8 cellular contexts compared by ENCODE assay signal in the genomic region with DNA sequence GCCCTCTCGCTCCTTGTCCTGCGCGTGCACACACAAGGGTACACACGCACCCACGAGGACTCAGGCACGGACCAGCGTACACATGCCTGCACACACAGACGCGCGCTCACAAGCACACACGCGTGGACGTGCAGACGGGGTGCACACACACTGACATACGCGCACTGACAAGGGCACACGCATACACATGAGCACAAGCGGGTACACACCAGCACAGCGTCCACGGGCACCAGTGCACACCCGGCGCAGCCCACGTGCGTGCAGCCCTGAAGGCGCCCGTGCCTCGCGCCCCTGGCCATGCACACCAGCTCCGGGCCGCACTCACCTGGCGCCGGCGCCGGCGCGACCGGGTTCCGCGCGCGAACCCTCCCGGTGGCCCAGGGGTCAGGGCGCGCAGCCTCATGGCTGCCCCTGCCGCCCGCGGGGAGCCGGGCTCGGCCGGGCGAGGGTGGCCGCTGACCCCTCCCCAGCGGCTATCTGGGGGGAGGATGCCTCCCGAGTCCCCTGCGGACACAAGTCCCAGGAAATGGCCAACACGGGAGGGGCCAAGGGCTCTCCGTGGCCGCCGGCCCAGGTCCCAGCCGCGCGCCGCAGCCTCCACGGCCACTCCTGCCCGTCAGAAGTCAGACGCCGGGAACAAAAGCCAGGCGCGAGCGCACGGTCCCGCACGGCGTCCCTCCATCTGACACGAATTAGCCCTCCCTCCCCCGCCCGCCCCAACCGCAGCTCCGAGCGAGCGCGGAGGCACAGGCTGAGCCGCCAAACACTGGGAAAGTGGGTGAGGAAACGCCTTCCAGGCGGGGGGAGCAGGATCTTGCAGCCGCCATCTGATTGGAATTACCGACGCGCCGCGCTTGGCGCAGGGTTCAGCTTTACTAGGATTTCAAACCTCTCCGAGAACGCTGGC. TPM values are rescaled to one million over a fixed set of nuclear protein-coding genes. Genes with fewer than 3 reads are reported as not detected.
DNase-seq lines count a peak whose midpoint lies in the region; ATAC-seq and TF ChIP-seq lines count a peak whose summit lies in the region.

No MANE protein-coding gene starts in this region.

- no peak overlapping the region for H3K27ac Mint-ChIP-seq in effector memory CD8-positive, alpha-beta T cell

- peaks cover 44% of the 10 kb centered on the region for H3K4me1 ChIP-seq in BLaER1
- peaks cover 24% of the 10 kb centered on the region for H3K4me1 ChIP-seq in parathyroid adenoma

- H3K36me3 ChIP-seq in BLaER1: peaks cover 10% of the 10 kb centered on the region; the same call in 1 of the 2 replicates
- H3K36me3 ChIP-seq in parathyroid adenoma (ENCODE audit: control insufficient read depth, insufficient read depth, low read length): no peaks in the 10 kb centered on the region

- peaks cover 20% of the 10 kb centered on the region for H3K9me3 ChIP-seq in BLaER1
- no peaks in the 10 kb centered on the region for H3K9me3 ChIP-seq in parathyroid adenoma (ENCODE audit: control insufficient read depth, low read length)

- H3K9ac ChIP-seq in BLaER1 (no peak overlapping the region), parathyroid adenoma (no peak overlapping the region)

- H3K4me2 ChIP-seq in BLaER1 (peak overlapping the region; percentile 2; the same call in 1 of the 2 replicates), parathyroid adenoma (ENCODE audit: low read length) (peak overlapping the region; percentile 14)

- no peak overlapping the region for H3K27ac ChIP-seq in BLaER1
- peak overlapping the region; percentile 85 for H3K27ac ChIP-seq in parathyroid adenoma

- DNase-seq in Right ventricle myocardium superior: peak; percentile 68
- no peak for DNase-seq in effector CD8-positive, alpha-beta T cell (lab: John Stamatoyannopoulos, UW)
- no peak for DNase-seq in effector memory CD8-positive, alpha-beta T cell
- no peak for DNase-seq in stimulated activated CD4-positive, alpha-beta T cell treated with anti-CD3 and anti-CD28 coated beads, Interleukin-4, amount 100 ng/mL, for 4 hours

- H3K79me2 ChIP-seq in parathyroid adenoma: peaks cover 25% of the 10 kb centered on the region

- H3K36me3 Mint-ChIP-seq in effector memory CD8-positive, alpha-beta T cell (ENCODE audit: insufficient read depth): no peaks in the 10 kb centered on the region

- no peak for TF ChIP-seq CTCF in parathyroid adenoma (IDR thresholded peaks at IDR 0.05)

- H3K4me3 Mint-ChIP-seq in effector memory CD8-positive, alpha-beta T cell: no peak overlapping the region

- H3K27me3 Mint-ChIP-seq in effector memory CD8-positive, alpha-beta T cell: no peaks in the 10 kb centered on the region

- intact Hi-C loops in Right ventricle myocardium superior (cut with DNase I): no loop called here

- H3K9me3 Mint-ChIP-seq in effector memory CD8-positive, alpha-beta T cell: peaks cover 0 to 7% of the 10 kb centered on the region in 2 donors

- peak overlapping the region; percentile 83 for H2AFZ ChIP-seq in parathyroid adenoma

- ATAC-seq in SK-N-SH treated with all-trans-retinoic acid at 6 μM for 48 hours (peak; percentile 80), Right ventricle myocardium superior (ENCODE audit: poor library complexity) (peak; percentile 69), HG03025 (IDR thresholded peaks at IDR 0.05; ENCODE audit: low FRiP score, unreplicated experiment) (no peak)
- ATAC-seq in effector memory CD8-positive, alpha-beta T cell (replicated peaks): no peak

- H3K4me3 ChIP-seq in BLaER1 (no peak overlapping the region), parathyroid adenoma (ENCODE audit: low read depth, low read length) (no peak overlapping the region)

- H3K27me3 ChIP-seq in BLaER1: peaks cover 23% of the 10 kb centered on the region
- H3K27me3 ChIP-seq in parathyroid adenoma (ENCODE audit: control insufficient read depth, insufficient read depth, low read length): no peaks in the 10 kb centered on the region

- peaks cover 53% of the 10 kb centered on the region for H4K20me1 ChIP-seq in BLaER1

- H3K4me1 Mint-ChIP-seq in effector memory CD8-positive, alpha-beta T cell (ENCODE audit: low read depth in 2 of 2): no peaks in the 10 kb centered on the region

TF ChIP-seq in SK-N-SH treated with all-trans-retinoic acid at 6 μM for 48 hours, 23 proteins besides CTCF, POLR2A, EP300 and RAD21:
- TF ChIP-seq, protein P1, sequence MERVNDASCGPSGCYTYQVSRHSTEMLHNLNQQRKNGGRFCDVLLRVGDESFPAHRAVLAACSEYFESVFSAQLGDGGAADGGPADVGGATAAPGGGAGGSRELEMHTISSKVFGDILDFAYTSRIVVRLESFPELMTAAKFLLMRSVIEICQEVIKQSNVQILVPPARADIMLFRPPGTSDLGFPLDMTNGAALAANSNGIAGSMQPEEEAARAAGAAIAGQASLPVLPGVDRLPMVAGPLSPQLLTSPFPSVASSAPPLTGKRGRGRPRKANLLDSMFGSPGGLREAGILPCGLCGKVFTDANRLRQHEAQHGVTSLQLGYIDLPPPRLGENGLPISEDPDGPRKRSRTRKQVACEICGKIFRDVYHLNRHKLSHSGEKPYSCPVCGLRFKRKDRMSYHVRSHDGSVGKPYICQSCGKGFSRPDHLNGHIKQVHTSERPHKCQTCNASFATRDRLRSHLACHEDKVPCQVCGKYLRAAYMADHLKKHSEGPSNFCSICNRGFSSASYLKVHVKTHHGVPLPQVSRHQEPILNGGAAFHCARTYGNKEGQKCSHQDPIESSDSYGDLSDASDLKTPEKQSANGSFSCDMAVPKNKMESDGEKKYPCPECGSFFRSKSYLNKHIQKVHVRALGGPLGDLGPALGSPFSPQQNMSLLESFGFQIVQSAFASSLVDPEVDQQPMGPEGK (CRISPR knock-in tag; IDR thresholded peaks at IDR 0.05; ENCODE audit: borderline replicate concordance): peak; percentile 92; the same call in 1 of the 2 replicates
- TF ChIP-seq, protein P2, sequence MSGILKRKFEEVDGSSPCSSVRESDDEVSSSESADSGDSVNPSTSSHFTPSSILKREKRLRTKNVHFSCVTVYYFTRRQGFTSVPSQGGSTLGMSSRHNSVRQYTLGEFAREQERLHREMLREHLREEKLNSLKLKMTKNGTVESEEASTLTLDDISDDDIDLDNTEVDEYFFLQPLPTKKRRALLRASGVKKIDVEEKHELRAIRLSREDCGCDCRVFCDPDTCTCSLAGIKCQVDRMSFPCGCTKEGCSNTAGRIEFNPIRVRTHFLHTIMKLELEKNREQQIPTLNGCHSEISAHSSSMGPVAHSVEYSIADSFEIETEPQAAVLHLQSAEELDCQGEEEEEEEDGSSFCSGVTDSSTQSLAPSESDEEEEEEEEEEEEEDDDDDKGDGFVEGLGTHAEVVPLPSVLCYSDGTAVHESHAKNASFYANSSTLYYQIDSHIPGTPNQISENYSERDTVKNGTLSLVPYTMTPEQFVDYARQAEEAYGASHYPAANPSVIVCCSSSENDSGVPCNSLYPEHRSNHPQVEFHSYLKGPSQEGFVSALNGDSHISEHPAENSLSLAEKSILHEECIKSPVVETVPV (CRISPR knock-in tag; IDR thresholded peaks at IDR 0.05): no peak
- TF ChIP-seq ARNTL (CRISPR knock-in tag; IDR thresholded peaks at IDR 0.05; ENCODE audit: borderline replicate concordance, low read depth) (no peak), ZNF565 (CRISPR knock-in tag; conservative IDR thresholded peaks at IDR 0.05; ENCODE audit: low read depth) (no peak)

RNA-seq across cellular contexts. Expression of a gene that starts 45.0 kb away (rescaled TPM):
- total RNA-seq in Right ventricle myocardium superior: 43.2 TPM

Comparison
In these comparisons a context has a peak if more than half of its experiments do, and no peak if none do; other contexts are left out.
1. ATAC-seq: peak in SK-N-SH treated with all-trans-retinoic acid at 6 μM for 48 hours (single experiment) and Right ventricle myocardium superior (single experiment); none in effector memory CD8-positive, alpha-beta T cell (single experiment) and HG03025 (single experiment).